Comparison of ENCODE assay signal across 17 cellular contexts in the genomic region with DNA sequence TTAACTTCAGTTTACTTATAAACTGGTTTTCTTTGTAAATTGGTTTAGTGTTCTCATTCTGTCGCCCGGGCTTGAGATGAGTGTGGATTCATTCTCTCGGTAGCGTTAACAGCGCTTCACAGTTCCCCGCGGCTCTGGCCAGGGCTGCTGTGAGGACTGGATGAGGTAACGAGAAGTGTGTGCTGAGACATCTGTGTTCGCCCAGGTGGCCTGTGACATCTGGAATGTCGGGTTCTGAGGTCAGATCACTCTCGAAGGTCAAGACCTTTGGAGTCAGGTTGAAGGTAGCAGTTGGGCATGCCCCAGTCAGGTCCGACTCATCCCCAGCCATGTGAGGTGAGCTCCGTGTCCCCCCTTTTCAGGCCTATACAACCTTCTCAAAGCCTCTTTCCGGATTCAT. TPM values are rescaled to one million over a fixed set of nuclear protein-coding genes. Genes with fewer than 3 reads are reported as not detected.
DNase-seq lines count a peak whose midpoint lies in the region; ATAC-seq and TF ChIP-seq lines count a peak whose summit lies in the region.
"Had no signal": no experiment of that assay in that cellular context is flagged by ENCODE, and none has a peak within 500 bp of the region (broad histone marks: within the 10 kb centered on the region; RNA-seq: fewer than 3 reads in every experiment).

No MANE protein-coding gene starts in this region.

- DNase-seq in ELF-1 (ENCODE audit: low read depth, low spot score): peak; percentile 32
- DNase-seq in RPMI8226: peak; percentile 40
- DNase-seq in glutamatergic neuron: peak; percentile 56
- peak; percentile 75 for DNase-seq in mesenteric fat pad (ENCODE audit: low spot score)
- DNase-seq in H7: no peak
- no peak for DNase-seq in OCI-LY7 (ENCODE audit: low spot score)
- DNase-seq: C1 segment of cervical spinal cord; Calu3; CD4-positive, alpha-beta memory T cell; COR-L47; DMS153; DND-41; GDM1; GOT3; HCEC 1CT had no signal

- H3K79me2 ChIP-seq in OCI-LY7 (ENCODE audit: insufficient read depth, low read depth, low read length): no peaks in the 10 kb centered on the region

- no peaks in the 10 kb centered on the region for H3K9me3 ChIP-seq in OCI-LY7 (ENCODE audit: low read length)

- intact Hi-C loops in OCI-LY7 (cut with micrococcal nuclease; ENCODE audit: unreplicated experiment): loop anchor here (10.0 kb wide), 1 partner anchor 117 kb away; no protein-coding TSS in a partner anchor

- ATAC-seq in GM18498 (IDR thresholded peaks at IDR 0.05; ENCODE audit: unreplicated experiment): no peak
- ATAC-seq: GM12878 had no signal

- no peak for TF ChIP-seq CTCF in glutamatergic neuron (IDR thresholded peaks at IDR 0.05; ENCODE audit: partially characterized antibody, unreplicated experiment)
- no peak for TF ChIP-seq CTCF in OCI-LY7 (conservative IDR thresholded peaks at IDR 0.05; ENCODE audit: low read length)

- peaks cover 2% of the 10 kb centered on the region for H3K36me3 Mint-ChIP-seq in glutamatergic neuron (ENCODE audit: unreplicated experiment)
- H3K36me3 Mint-ChIP-seq: CD4-positive, alpha-beta memory T cell had no signal

- no peak overlapping the region for H3K27ac ChIP-seq in OCI-LY7 (ENCODE audit: low read depth, low read length, poor library complexity, severe bottlenecking)

- H3K4me3 Mint-ChIP-seq in glutamatergic neuron (ENCODE audit: unreplicated experiment): no peak overlapping the region
- H3K4me3 Mint-ChIP-seq: CD4-positive, alpha-beta memory T cell had no signal

- BruUV-seq in OCI-LY7 (replicated peaks; lab: Mats Ljungman, UMichigan): no TSS peak

- H3K27me3 Mint-ChIP-seq in glutamatergic neuron (ENCODE audit: unreplicated experiment): no peaks in the 10 kb centered on the region

- no peaks in the 10 kb centered on the region for H3K27me3 ChIP-seq in H7 (ENCODE audit: control insufficient read depth, insufficient read depth, low read length)

- H3K4me3 ChIP-seq in H7 (ENCODE audit: insufficient read depth, low read depth, low read length): no peak overlapping the region
- H3K4me3 ChIP-seq in OCI-LY7 (ENCODE audit: low read depth, low read length, poor library complexity, severe bottlenecking): no peak overlapping the region
- H3K4me3 ChIP-seq: GM12878 had no signal

- no peak overlapping the region for H3K4me2 ChIP-seq in OCI-LY7 (ENCODE audit: low read length)

- peaks cover 16% of the 10 kb centered on the region for H3K4me1 Mint-ChIP-seq in glutamatergic neuron (ENCODE audit: low read depth, unreplicated experiment)

- no peaks in the 10 kb centered on the region for H4K20me1 ChIP-seq in OCI-LY7 (ENCODE audit: insufficient read depth, low read length)

- H2AFZ ChIP-seq in OCI-LY7 (ENCODE audit: low read length): no peak overlapping the region

- H3K27ac Mint-ChIP-seq in glutamatergic neuron (ENCODE audit: unreplicated experiment): no peak overlapping the region
- H3K27ac Mint-ChIP-seq: CD4-positive, alpha-beta memory T cell had no signal

- no peaks in the 10 kb centered on the region for H3K9me2 ChIP-seq in OCI-LY7 (ENCODE audit: insufficient read depth, low read length)

- H3K36me3 ChIP-seq in H7 (replicated peaks; ENCODE audit: control insufficient read depth, insufficient read depth, low read length): no peaks in the 10 kb centered on the region
- no peaks in the 10 kb centered on the region for H3K36me3 ChIP-seq in OCI-LY7 (ENCODE audit: insufficient read depth, low read length)

- CTCF ChIA-PET in OCI-LY7 (lab: Charles Lee; ENCODE audit: unreplicated experiment): no interaction called here

- H3K4me1 ChIP-seq in OCI-LY7 (ENCODE audit: insufficient read depth, low read length, poor library complexity, severe bottlenecking): peaks cover 3% of the 10 kb centered on the region

- peaks cover 1% of the 10 kb centered on the region for H3K9me3 Mint-ChIP-seq in glutamatergic neuron (ENCODE audit: unreplicated experiment)
- H3K9me3 Mint-ChIP-seq: CD4-positive, alpha-beta memory T cell had no signal

- POLR2A ChIA-PET in OCI-LY7 (lab: Charles Lee): no interaction called here

RNA-seq across cellular contexts. Expression of a gene that starts 13.4 kb away (rescaled TPM):
- total RNA-seq in glutamatergic neuron (ENCODE audit: unreplicated experiment): 36.6 TPM
- total RNA-seq in mesenteric fat pad: 27.3 TPM
- total RNA-seq in H7 (2014; rRNA removed; shearing (Covaris generic)): 19.2 and 25.8 TPM in 2 replicates
- total RNA-seq in OCI-LY7 (2014; rRNA removed; shearing (Covaris generic)): 18.4 and 19.4 TPM in 2 replicates
- 36.2 and 39.0 TPM in 2 replicates for total RNA-seq in OCI-LY7 (2022)

Comparison
In these comparisons a context has a peak if more than half of its experiments do, and no peak if none do; other contexts are left out.
1. DNase-seq: peak in ELF-1 (single experiment), RPMI8226 (single experiment), glutamatergic neuron (single experiment) and mesenteric fat pad (single experiment); none in H7 (single experiment) and OCI-LY7 (single experiment).